ENCODE assay signal across 33 cellular contexts in the genomic region with DNA sequence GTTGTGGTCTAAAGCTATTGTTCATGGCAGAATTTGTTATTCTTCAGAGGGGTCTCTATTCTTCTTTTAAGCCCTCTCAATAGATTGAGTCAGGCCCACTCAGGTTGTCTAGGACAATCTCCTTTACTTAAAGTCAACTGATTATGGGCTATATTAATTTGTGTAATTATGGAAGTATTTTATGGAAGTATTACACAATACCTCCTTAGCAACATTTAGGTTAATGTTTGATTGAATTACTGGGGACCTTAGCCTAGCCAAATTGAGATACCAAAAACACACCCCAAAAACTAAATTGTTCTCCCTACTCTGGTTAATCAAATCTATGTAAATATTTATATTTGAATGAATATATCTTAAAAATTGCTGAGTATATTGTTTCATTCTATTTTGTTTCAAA.
"Had no signal": no experiment of that assay in that cellular context is flagged by ENCODE, and none has a peak within 500 bp of the region (broad histone marks: within the 10 kb centered on the region; RNA-seq: fewer than 3 reads in every experiment).

No MANE protein-coding gene starts in this region.

- FAIRE-seq: astrocyte, bronchial epithelial cell had no signal

- H3K4me3 ChIP-seq: adrenal gland, ascending aorta, body of pancreas, breast epithelium, cardiac muscle cell had no signal

- H3K27me3 ChIP-seq: adrenal gland, ascending aorta, body of pancreas, brain microvascular endothelial cell, breast epithelium, cardiac muscle cell had no signal

- H3K9me3 ChIP-seq: adrenal gland, ascending aorta, body of pancreas, breast epithelium had no signal

- H3K27ac ChIP-seq: adrenal gland, ascending aorta, body of pancreas, brain microvascular endothelial cell, breast epithelium, cardiac muscle cell had no signal

- H3K36me3 ChIP-seq: adrenal gland, ascending aorta, brain microvascular endothelial cell, breast epithelium, cardiac muscle cell had no signal

- DNase-seq: activated effector memory CD4-positive, alpha-beta T cell treated with anti-CD3 and anti-CD28 coated beads, Interleukin-2, amount 50 U/mL, for 16 hours; activated effector memory CD4-positive, alpha-beta T cell treated with Interleukin-2 at 50 U/mL for 16 hours; activated gamma-delta T cell; activated gamma-delta T cell treated with Interleukin-2 at 50 U/mL for 16 hours; activated naive CD4-positive, alpha-beta T cell; activated naive CD4-positive, alpha-beta T cell treated with anti-CD3 and anti-CD28 coated beads for 36 hours; activated naive CD4-positive, alpha-beta T cell treated with anti-CD3 and anti-CD28 coated beads, Interleukin-2, amount 10 ng/mL, durations not matched to agents 7 days and 5 days; activated naive CD4-positive, alpha-beta T cell treated with anti-CD3 and anti-CD28 coated beads, Interleukin-2, amount 50 U/mL, for 16 hours; activated naive CD4-positive, alpha-beta T cell treated with Interleukin-2 at 50 U/mL for 16 hours; activated naive CD8-positive, alpha-beta T cell treated with anti-CD3 and anti-CD28 coated beads for 36 hours; activated naive CD8-positive, alpha-beta T cell treated with anti-CD3 and anti-CD28 coated beads, Interleukin-2, amount 10 ng/mL, durations not matched to agents 7 days and 5 days; activated naive CD8-positive, alpha-beta T cell treated with anti-CD3 and anti-CD28 coated beads, Interleukin-2, amount 50 U/mL, for 24 hours; activated T-cell treated with anti-CD3 and anti-CD28 coated beads, Interleukin-2, amount 50 U/mL, for 24 hours; activated T-cell treated with anti-CD3 and anti-CD28 coated beads, Interleukin-2, amount 50 U/mL, for 4 hours; activated T-cell treated with anti-CD3 and anti-CD28 coated beads, Interleukin-2, amount 50 U/mL, for 48 hours; activated T-cell treated with anti-CD3 and anti-CD28 coated beads, Interleukin-2, amount 50 U/mL, for 72 hours; adrenal gland; amniotic stem cell; amygdala; anterior cingulate cortex; aorta; body of pancreas; brain microvascular endothelial cell; caudate nucleus; central memory CD4-positive, alpha-beta T cell; cerebellar nuclear complex had no signal

- ATAC-seq: activated naive CD4-positive, alpha-beta T cell treated with anti-CD3 and anti-CD28 coated beads, Interleukin-2, amount 50 U/mL, for 72 hours; activated naive CD8-positive, alpha-beta T cell treated with anti-CD3 and anti-CD28 coated beads, Interleukin-2, amount 50 U/mL, for 24 hours; activated T-cell treated with anti-CD3 and anti-CD28 coated beads, Interleukin-2, amount 50 U/mL, for 4 hours; activated T-cell treated with anti-CD3 and anti-CD28 coated beads, Interleukin-2, amount 50 U/mL, for 72 hours; activated T-helper 17 cell treated with anti-CD3 and anti-CD28 coated beads, Interleukin-2, amount 50 U/mL, for 72 hours; body of pancreas had no signal

- H3K4me1 ChIP-seq: adrenal gland, ascending aorta, body of pancreas, breast epithelium had no signal
